In the genomic region with DNA sequence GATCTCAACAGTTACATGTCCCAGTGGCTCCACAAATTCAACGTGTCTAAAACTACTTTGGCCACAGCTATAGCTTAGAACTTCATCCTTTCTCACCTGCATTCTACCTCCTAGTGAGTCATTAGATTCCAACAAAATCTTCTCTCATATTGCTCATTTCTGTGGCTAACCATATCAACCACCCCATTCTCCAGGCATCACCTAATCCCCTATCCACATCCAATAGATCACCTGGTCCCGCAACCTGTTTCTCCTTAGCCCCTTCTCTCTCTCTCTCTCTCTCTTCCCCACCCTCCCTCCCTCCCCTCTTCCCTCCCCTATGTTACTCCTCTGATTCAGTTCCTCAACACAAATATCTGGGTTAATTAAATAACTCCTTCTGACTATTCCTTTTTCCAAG, we compare ENCODE assay signal across 1 cellular context.
TF ChIP-seq lines count a peak whose summit lies in the region.

No MANE protein-coding gene starts in this region.

TF ChIP-seq in HepG2, 621 proteins besides CTCF, POLR2A, EP300 and RAD21:
- no peak for TF ChIP-seq GATA4 (IDR thresholded peaks at IDR 0.05; ENCODE audit: borderline replicate concordance, low read depth)
- no peak for TF ChIP-seq PLRG1 (conservative IDR thresholded peaks at IDR 0.05)
- peak; percentile 12 for TF ChIP-seq HNRNPK (IDR thresholded peaks at IDR 0.05; ENCODE audit: low read depth, low read length, poor library complexity, severe bottlenecking)
- TF ChIP-seq, protein P1, sequence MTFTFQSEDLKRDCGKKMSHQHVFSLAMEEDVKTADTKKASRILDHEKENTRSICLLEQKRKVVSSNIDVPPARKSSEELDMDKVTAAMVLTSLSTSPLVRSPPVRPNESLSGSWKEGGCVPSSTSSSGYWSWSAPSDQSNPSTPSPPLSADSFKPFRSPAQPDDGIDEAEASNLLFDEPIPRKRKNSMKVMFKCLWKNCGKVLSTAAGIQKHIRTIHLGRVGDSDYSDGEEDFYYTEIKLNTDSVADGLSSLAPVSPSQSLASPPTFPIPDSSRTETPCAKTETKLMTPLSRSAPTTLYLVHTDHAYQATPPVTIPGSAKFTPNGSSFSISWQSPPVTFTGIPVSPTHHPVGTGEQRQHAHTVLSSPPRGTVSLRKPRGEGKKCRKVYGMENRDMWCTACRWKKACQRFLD (CRISPR knock-in tag; IDR thresholded peaks at IDR 0.05; ENCODE audit: borderline replicate concordance) = no peak
- no peak for TF ChIP-seq ZNF569 (CRISPR knock-in tag; IDR thresholded peaks at IDR 0.05; ENCODE audit: borderline replicate concordance)
- TF ChIP-seq, protein P2, sequence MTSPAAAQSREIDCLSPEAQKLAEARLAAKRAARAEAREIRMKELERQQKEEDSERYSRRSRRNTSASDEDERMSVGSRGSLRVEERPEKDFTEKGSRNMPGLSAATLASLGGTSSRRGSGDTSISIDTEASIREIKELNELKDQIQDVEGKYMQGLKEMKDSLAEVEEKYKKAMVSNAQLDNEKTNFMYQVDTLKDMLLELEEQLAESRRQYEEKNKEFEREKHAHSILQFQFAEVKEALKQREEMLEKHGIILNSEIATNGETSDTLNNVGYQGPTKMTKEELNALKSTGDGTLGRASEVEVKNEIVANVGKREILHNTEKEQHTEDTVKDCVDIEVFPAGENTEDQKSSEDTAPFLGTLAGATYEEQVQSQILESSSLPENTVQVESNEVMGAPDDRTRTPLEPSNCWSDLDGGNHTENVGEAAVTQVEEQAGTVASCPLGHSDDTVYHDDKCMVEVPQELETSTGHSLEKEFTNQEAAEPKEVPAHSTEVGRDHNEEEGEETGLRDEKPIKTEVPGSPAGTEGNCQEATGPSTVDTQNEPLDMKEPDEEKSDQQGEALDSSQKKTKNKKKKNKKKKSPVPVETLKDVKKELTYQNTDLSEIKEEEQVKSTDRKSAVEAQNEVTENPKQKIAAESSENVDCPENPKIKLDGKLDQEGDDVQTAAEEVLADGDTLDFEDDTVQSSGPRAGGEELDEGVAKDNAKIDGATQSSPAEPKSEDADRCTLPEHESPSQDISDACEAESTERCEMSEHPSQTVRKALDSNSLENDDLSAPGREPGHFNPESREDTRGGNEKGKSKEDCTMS (CRISPR knock-in tag; conservative IDR thresholded peaks at IDR 0.05) = no peak
